In the genomic region with DNA sequence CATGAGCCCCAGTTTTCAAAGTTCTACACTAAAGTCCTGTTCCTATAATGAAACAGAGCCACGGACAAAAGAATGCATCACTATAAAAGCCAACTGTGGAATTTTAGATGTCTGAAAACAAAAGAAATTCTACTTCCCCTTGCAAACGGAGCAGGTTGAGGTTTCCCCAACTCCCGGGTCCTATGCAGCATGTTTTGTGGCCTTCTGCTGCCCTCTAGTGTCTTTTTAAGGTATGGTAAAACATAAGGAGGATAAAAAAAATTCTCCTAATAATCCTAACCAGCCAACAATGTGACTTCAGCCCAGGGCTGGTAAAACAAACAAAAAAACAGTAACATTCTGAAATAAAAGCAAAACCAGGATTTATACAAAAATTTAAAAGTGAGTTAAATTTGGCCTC, we compare ENCODE assay signal across 8 cellular contexts.
DNase-seq lines count a peak whose midpoint lies in the region; ATAC-seq and TF ChIP-seq lines count a peak whose summit lies in the region.

No MANE protein-coding gene starts in this region.

- DNase-seq in CD4-positive, alpha-beta T cell, result no peak
- DNase-seq in NCI-H1105 (lab: John Stamatoyannopoulos, UW), result peak; percentile 55
- peak; percentile 74 for DNase-seq in SKM-1 treated with dmso at 0.1 percent for 144 hours (lab: John Stamatoyannopoulos, UW; ENCODE audit: unreplicated experiment)
- DNase-seq in endothelial cell (ENCODE audit: low spot score), result peak; percentile 30
- DNase-seq in mucosa of gallbladder (ENCODE audit: low spot score), result peak; percentile 33
- DNase-seq in islet precursor cell, result no peak

- intact Hi-C loops in CD4-positive, alpha-beta T cell (cut with DNase I, micrococcal nuclease), result loop anchor here in 1 of 2 experiments (2.0 to 10.0 kb wide), 2 partner anchors 1546 to 1898 kb away; no protein-coding TSS in a partner anchor

- H3K36me3 Mint-ChIP-seq in CD4-positive, alpha-beta T cell (ENCODE audit: low read depth), result no peaks in the 10 kb centered on the region
- no peaks in the 10 kb centered on the region for H3K36me3 Mint-ChIP-seq in endothelial cell (ENCODE audit: low read depth, unreplicated experiment)

- peaks cover 18% of the 10 kb centered on the region for H3K4me1 Mint-ChIP-seq in CD4-positive, alpha-beta T cell (ENCODE audit: low read depth)
- peaks cover 7% of the 10 kb centered on the region for H3K4me1 Mint-ChIP-seq in endothelial cell (ENCODE audit: unreplicated experiment)

- H3K27ac ChIP-seq in CD4-positive, alpha-beta T cell (ENCODE audit: low read depth, low read length), result no peak overlapping the region

- no peaks in the 10 kb centered on the region for H3K9me3 ChIP-seq in CD4-positive, alpha-beta T cell (ENCODE audit: control insufficient read depth, low read length)

- no peaks in the 10 kb centered on the region for H3K27me3 ChIP-seq in CD4-positive, alpha-beta T cell (ENCODE audit: control insufficient read depth, insufficient read depth, low read length)

- peaks cover 4% of the 10 kb centered on the region for H3K27me3 Mint-ChIP-seq in CD4-positive, alpha-beta T cell
- H3K27me3 Mint-ChIP-seq in endothelial cell (ENCODE audit: unreplicated experiment), result no peaks in the 10 kb centered on the region

- POLR2A ChIA-PET in CD4-positive, alpha-beta T cell (lab: Charles Lee), result no interaction called here

- H3K27ac Mint-ChIP-seq in CD4-positive, alpha-beta T cell, result no peak overlapping the region
- no peak overlapping the region for H3K27ac Mint-ChIP-seq in endothelial cell (ENCODE audit: unreplicated experiment)

- H3K9me3 Mint-ChIP-seq in CD4-positive, alpha-beta T cell, result no peaks in the 10 kb centered on the region
- H3K9me3 Mint-ChIP-seq in endothelial cell (ENCODE audit: unreplicated experiment), result no peaks in the 10 kb centered on the region

- H3K4me3 Mint-ChIP-seq in CD4-positive, alpha-beta T cell, result peak overlapping the region; percentile 11
- no peak overlapping the region for H3K4me3 Mint-ChIP-seq in endothelial cell (ENCODE audit: unreplicated experiment)

- TF ChIP-seq CTCF in CD4-positive, alpha-beta T cell (IDR thresholded peaks at IDR 0.05), result peak; percentile 71
- TF ChIP-seq CTCF in endothelial cell (IDR thresholded peaks at IDR 0.05; ENCODE audit: unreplicated experiment), result peak; percentile 56

- peak; percentile 69 for ATAC-seq in CD4-positive, alpha-beta T cell (ENCODE audit: poor library complexity)
- ATAC-seq in GM18511 (IDR thresholded peaks at IDR 0.05; ENCODE audit: unreplicated experiment), result peak; percentile 82
- ATAC-seq in HG02884 (IDR thresholded peaks at IDR 0.05; ENCODE audit: unreplicated experiment), result peak; percentile 89

- CTCF ChIA-PET in CD4-positive, alpha-beta T cell (lab: Charles Lee), result no interaction called here

Comparison
In these comparisons a context has a peak if more than half of its experiments do, and no peak if none do; other contexts are left out.
1. DNase-seq: peak in NCI-H1105 (single experiment), SKM-1 treated with dmso at 0.1 percent for 144 hours (single experiment), endothelial cell (single experiment) and mucosa of gallbladder (single experiment); none in CD4-positive, alpha-beta T cell (0 of 10) and islet precursor cell (single experiment).
2. Peak in every context shown above with its lines, with median percentiles within 50 percentile points of each other: ATAC-seq.